ENCODE assay signal across 13 cellular contexts in the genomic region with DNA sequence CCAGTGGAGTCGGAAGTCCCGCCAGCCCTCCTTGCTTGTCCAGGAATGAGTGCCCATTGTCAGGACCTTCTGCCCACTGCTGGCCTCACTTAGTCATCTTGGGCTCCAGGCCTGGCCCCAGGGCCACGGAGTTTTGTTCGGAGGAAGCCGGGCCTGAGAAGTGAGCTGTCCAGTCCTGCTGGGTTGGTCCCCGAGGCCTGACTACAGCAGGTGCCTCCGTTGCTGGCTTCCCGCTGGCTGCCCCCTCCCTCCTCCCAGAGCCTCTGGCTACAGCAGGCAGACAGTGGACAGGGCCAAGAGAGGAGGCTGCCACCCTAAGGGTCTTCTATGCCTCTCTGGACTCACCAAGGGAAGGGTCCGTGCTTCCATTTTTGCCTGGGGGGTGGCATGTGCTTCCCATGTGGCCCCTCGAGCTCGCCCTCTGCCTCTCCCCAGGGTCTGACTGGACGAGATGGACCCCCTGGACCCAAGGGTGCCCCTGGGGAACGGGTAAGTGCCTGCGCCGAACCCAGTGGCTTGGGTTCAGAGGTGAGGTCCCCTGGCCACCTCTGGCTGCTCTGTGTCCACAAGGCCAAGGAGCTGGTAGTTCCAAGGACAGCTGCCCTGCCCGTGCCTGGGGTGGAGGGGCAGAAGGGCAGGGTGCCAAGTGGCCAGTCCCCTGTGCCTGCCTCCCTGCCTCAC. TPM values are rescaled to one million over a fixed set of nuclear protein-coding genes. Genes with fewer than 3 reads are reported as not detected.
DNase-seq lines count a peak whose midpoint lies in the region.
"Had no signal": no experiment of that assay in that cellular context is flagged by ENCODE, and none has a peak within 500 bp of the region (broad histone marks: within the 10 kb centered on the region; RNA-seq: fewer than 3 reads in every experiment).

No MANE protein-coding gene starts in this region.

- peaks cover 2% of the 10 kb centered on the region for H3K27me3 ChIP-seq in layer of hippocampus (ENCODE audit: control insufficient read depth, insufficient read depth, low read length)

- H3K27ac ChIP-seq in caudate nucleus (ENCODE audit: low read depth, low read length) (peak overlapping the region; percentile 81), layer of hippocampus (ENCODE audit: low read depth, low read length) (peak overlapping the region; percentile 87)

- peak; percentile 51 for DNase-seq in AG08395 (ENCODE audit: low spot score)
- DNase-seq in M059J (ENCODE audit: low read depth): peak; percentile 88
- DNase-seq in caudate nucleus (lab: John Stamatoyannopoulos, UW): peak in 12 of 61 donors; percentile 15 to 73 (median 40)
- no peak for DNase-seq in NCI-H2029 (lab: John Stamatoyannopoulos, UW)
- DNase-seq in SKM-1 (lab: John Stamatoyannopoulos, UW; ENCODE audit: unreplicated experiment): no peak
- DNase-seq in NCI-H2171 treated with DMSO at 0.1 percent for 48 hours (lab: John Stamatoyannopoulos, UW): no peak
- no peak for DNase-seq in NCI-H2029 treated with DMSO at 0.1 percent for 48 hours (lab: John Stamatoyannopoulos, UW)
- DNase-seq: activated CD8-positive, alpha-beta memory T cell treated with anti-CD3 and anti-CD28 coated beads for 24 hours; activated naive CD8-positive, alpha-beta T cell treated with anti-CD3 and anti-CD28 coated beads, Interleukin-2, amount 10 ng/mL, durations not matched to agents 7 days and 5 days; NCI-H1694; transverse colon had no signal

RNA-seq across cellular contexts. Expression of gene COL9A3, which starts 2.8 kb away (rescaled TPM):
- 0.17 TPM in 1 of 2 replicates, not detected in the other for total RNA-seq in M059J (2014; rRNA removed; shearing (Covaris generic))
- total RNA-seq: mononuclear cell had no signal

RNA-seq across cellular contexts. Expression of gene OGFR, which starts 15.0 kb away (rescaled TPM):
- total RNA-seq in M059J (2014; rRNA removed; shearing (Covaris generic)): 62.0 and 117 TPM in 2 replicates

RNA-seq across cellular contexts. Expression of gene MRGBP, which starts 23.4 kb away (rescaled TPM):
- 56.4 and 65.9 TPM in 2 replicates for total RNA-seq in M059J (2014; rRNA removed; shearing (Covaris generic))

RNA-seq across cellular contexts. Expression of gene TCFL5, which starts 42.0 kb away (rescaled TPM):
- 13.8 and 19.1 TPM in 2 replicates for total RNA-seq in M059J (2014; rRNA removed; shearing (Covaris generic))

Comparison
In these comparisons a context has a peak if more than half of its experiments do, and no peak if none do; other contexts are left out.
1. DNase-seq: peak in AG08395 (single experiment) and M059J (single experiment); none in NCI-H2029 (single experiment), SKM-1 (single experiment), NCI-H2171 treated with DMSO at 0.1 percent for 48 hours (single experiment) and NCI-H2029 treated with DMSO at 0.1 percent for 48 hours (single experiment).